In genomic region chr12:130576286-130576933, GRCh38 we compare ENCODE assay signal across 19 cellular contexts.
A peak's percentile ranks its signal among the peaks of the same experiment; 100 is the strongest.
DNase-seq lines count a peak whose midpoint lies in the region; TF ChIP-seq lines count a peak whose summit lies in the region.
"Had no signal": no experiment of that assay in that cellular context is flagged by ENCODE, and none has a peak within 500 bp of the region (broad histone marks: within the 10 kb centered on the region; RNA-seq: fewer than 3 reads in every experiment).

No MANE protein-coding gene starts in this region.

- peak; percentile 56 for DNase-seq in COR-L47 (lab: John Stamatoyannopoulos, UW)
- DNase-seq in NCI-H146 treated with DMSO at 0.1 percent for 48 hours (lab: John Stamatoyannopoulos, UW; ENCODE audit: unreplicated experiment): peak; percentile 75
- DNase-seq in NCI-H748 treated with DMSO at 0.1 percent for 48 hours (lab: John Stamatoyannopoulos, UW): peak; percentile 40
- peak; percentile 39 for DNase-seq in endodermal cell
- no peak for DNase-seq in activated CD4-positive, alpha-beta T cell treated with anti-CD3 and anti-CD28 coated beads, Interleukin-2, amount 10 ng/mL, durations not matched to agents 7 days and 5 days
- DNase-seq in activated effector memory CD4-positive, alpha-beta T cell treated with anti-CD3 and anti-CD28 coated beads, Interleukin-2, amount 50 U/mL, for 16 hours: no peak
- DNase-seq in osteoblast (ENCODE audit: insufficient read length, low spot score, missing footprints): no peak
- no peak for DNase-seq in T-helper 9 cell
- DNase-seq: activated CD4-positive, CD25-positive, alpha-beta regulatory T cell; activated CD8-positive, alpha-beta memory T cell treated with anti-CD3 and anti-CD28 coated beads for 24 hours; colonic mucosa; lower lobe of right lung; OCI-M1; SJCRH30; trophoblast cell had no signal

- H3K4me1 ChIP-seq in endodermal cell (ENCODE audit: control insufficient read depth, insufficient read depth, low read length) (peaks cover 5% of the 10 kb centered on the region), osteoblast (ENCODE audit: insufficient read depth, low read length) (no peaks in the 10 kb centered on the region)
- H3K4me1 ChIP-seq: colonic mucosa, lower lobe of right lung, SJCRH30 had no signal

- no peak overlapping the region for H3K27ac Mint-ChIP-seq in endodermal cell
- H3K27ac Mint-ChIP-seq in activated CD4-positive, alpha-beta T cell treated with anti-CD3 and anti-CD28 coated beads, Interleukin-2, amount 10 ng/mL, durations not matched to agents 7 days and 5 days: no peak overlapping the region
- H3K27ac Mint-ChIP-seq: activated naive CD8-positive, alpha-beta T cell; stimulated activated naive CD8-positive, alpha-beta T cell treated with anti-CD3 and anti-CD28 coated beads, Interleukin-15, Interleukin-2, amounts not matched to agents 100 ng/mL and 50 ng/mL, for 24 hours; T-helper 2 cell treated with Interferon-gamma antibody and Interleukin-4, amounts not matched to agents 5 μg/mL and 100 μg/mL, for 36 hours had no signal

- H4K20me1 ChIP-seq in osteoblast (ENCODE audit: insufficient read depth, low read length): no peaks in the 10 kb centered on the region

- H3K4me3 ChIP-seq in endodermal cell (ENCODE audit: low read length) (no peak overlapping the region), osteoblast (ENCODE audit: insufficient read depth, low read length) (no peak overlapping the region)
- H3K4me3 ChIP-seq: colonic mucosa, lower lobe of right lung, SJCRH30 had no signal

- H2AFZ ChIP-seq in osteoblast (ENCODE audit: low read length): no peak overlapping the region

- H3K4me1 Mint-ChIP-seq in endodermal cell: peaks cover 14% of the 10 kb centered on the region
- H3K4me1 Mint-ChIP-seq in activated CD4-positive, alpha-beta T cell treated with anti-CD3 and anti-CD28 coated beads, Interleukin-2, amount 10 ng/mL, durations not matched to agents 7 days and 5 days: no peaks in the 10 kb centered on the region

- POLR2A ChIA-PET in activated CD4-positive, alpha-beta T cell treated with anti-CD3 and anti-CD28 coated beads, Interleukin-2, amount 10 ng/mL, durations not matched to agents 7 days and 5 days (lab: Charles Lee): no interaction called here

- H3K36me3 ChIP-seq in endodermal cell (ENCODE audit: control insufficient read depth, insufficient read depth, low read length) (no peaks in the 10 kb centered on the region), osteoblast (ENCODE audit: insufficient read depth, low read length) (no peaks in the 10 kb centered on the region)
- H3K36me3 ChIP-seq: colonic mucosa, lower lobe of right lung, SJCRH30 had no signal

- no peaks in the 10 kb centered on the region for H3K79me2 ChIP-seq in osteoblast (ENCODE audit: insufficient read depth, low read length)

- no peaks in the 10 kb centered on the region for H3K27me3 ChIP-seq in endodermal cell (ENCODE audit: control insufficient read depth, insufficient read depth, low read length, poor library complexity, severe bottlenecking)
- no peaks in the 10 kb centered on the region for H3K27me3 ChIP-seq in osteoblast (ENCODE audit: insufficient read depth, low read length)
- H3K27me3 ChIP-seq: colonic mucosa, SJCRH30 had no signal

- H3K9me3 ChIP-seq in endodermal cell (ENCODE audit: control insufficient read depth, low read length) (no peaks in the 10 kb centered on the region), osteoblast (ENCODE audit: low read depth, low read length) (no peaks in the 10 kb centered on the region)
- H3K9me3 ChIP-seq: colonic mucosa, lower lobe of right lung, SJCRH30 had no signal

- no peak overlapping the region for H3K4me3 Mint-ChIP-seq in endodermal cell
- H3K4me3 Mint-ChIP-seq in activated CD4-positive, alpha-beta T cell treated with anti-CD3 and anti-CD28 coated beads, Interleukin-2, amount 10 ng/mL, durations not matched to agents 7 days and 5 days: no peak overlapping the region
- H3K4me3 Mint-ChIP-seq: activated naive CD8-positive, alpha-beta T cell; stimulated activated naive CD8-positive, alpha-beta T cell treated with anti-CD3 and anti-CD28 coated beads, Interleukin-15, Interleukin-2, amounts not matched to agents 100 ng/mL and 50 ng/mL, for 24 hours; T-helper 2 cell treated with Interferon-gamma antibody and Interleukin-4, amounts not matched to agents 5 μg/mL and 100 μg/mL, for 36 hours had no signal

- H3K9ac ChIP-seq in endodermal cell (ENCODE audit: extremely low read depth, low read length, poor library complexity, severe bottlenecking): no peak overlapping the region
- H3K9ac ChIP-seq: KMS-11 had no signal

- CTCF ChIA-PET in activated CD4-positive, alpha-beta T cell treated with anti-CD3 and anti-CD28 coated beads, Interleukin-2, amount 10 ng/mL, durations not matched to agents 7 days and 5 days (lab: Charles Lee): interaction anchor here (1.0 kb wide), 1 partner anchor 30 kb away, joined by 4 read pairs; no protein-coding TSS in a partner anchor

- no peaks in the 10 kb centered on the region for H3K36me3 Mint-ChIP-seq in endodermal cell (ENCODE audit: low read depth)
- H3K36me3 Mint-ChIP-seq in activated CD4-positive, alpha-beta T cell treated with anti-CD3 and anti-CD28 coated beads, Interleukin-2, amount 10 ng/mL, durations not matched to agents 7 days and 5 days (ENCODE audit: low read depth): no peaks in the 10 kb centered on the region
- H3K36me3 Mint-ChIP-seq: activated naive CD8-positive, alpha-beta T cell had no signal

- no peak overlapping the region for H3K27ac ChIP-seq in endodermal cell (ENCODE audit: low read depth, low read length)
- H3K27ac ChIP-seq in osteoblast (ENCODE audit: low read depth, low read length): no peak overlapping the region
- H3K27ac ChIP-seq: colonic mucosa, KMS-11, lower lobe of right lung, SJCRH30 had no signal

- no peak for TF ChIP-seq CTCF in endodermal cell (conservative IDR thresholded peaks at IDR 0.05)
- no peak for TF ChIP-seq CTCF in osteoblast (IDR thresholded peaks at IDR 0.05; ENCODE audit: extremely low read depth, low read depth, low read length)

- WGBS in endodermal cell (ENCODE audit: insufficient coverage in 1 of 2, insufficient read length in 1 of 2), 2 experiments: 93 to 95% methylated on average over 18 to 25 of the region's 25 CpGs

- H3K4me2 ChIP-seq in osteoblast (ENCODE audit: insufficient read depth, low read length): no peak overlapping the region
- H3K4me2 ChIP-seq: KMS-11 had no signal

- H3K9me3 Mint-ChIP-seq in endodermal cell: no peaks in the 10 kb centered on the region
- no peaks in the 10 kb centered on the region for H3K9me3 Mint-ChIP-seq in activated CD4-positive, alpha-beta T cell treated with anti-CD3 and anti-CD28 coated beads, Interleukin-2, amount 10 ng/mL, durations not matched to agents 7 days and 5 days
- H3K9me3 Mint-ChIP-seq: T-helper 2 cell treated with Interferon-gamma antibody and Interleukin-4, amounts not matched to agents 5 μg/mL and 100 μg/mL, for 36 hours had no signal

- no peaks in the 10 kb centered on the region for H3K27me3 Mint-ChIP-seq in endodermal cell (ENCODE audit: insufficient read depth)
- no peaks in the 10 kb centered on the region for H3K27me3 Mint-ChIP-seq in activated CD4-positive, alpha-beta T cell treated with anti-CD3 and anti-CD28 coated beads, Interleukin-2, amount 10 ng/mL, durations not matched to agents 7 days and 5 days
- H3K27me3 Mint-ChIP-seq: stimulated activated naive CD8-positive, alpha-beta T cell treated with anti-CD3 and anti-CD28 coated beads, Interleukin-15, Interleukin-2, amounts not matched to agents 100 ng/mL and 50 ng/mL, for 24 hours had no signal

Comparison
In these comparisons a context has a peak if more than half of its experiments do, and no peak if none do; other contexts are left out.
1. DNase-seq: peak in COR-L47 (single experiment), NCI-H146 treated with DMSO at 0.1 percent for 48 hours (single experiment), NCI-H748 treated with DMSO at 0.1 percent for 48 hours (single experiment) and endodermal cell (single experiment); none in activated CD4-positive, alpha-beta T cell treated with anti-CD3 and anti-CD28 coated beads, Interleukin-2, amount 10 ng/mL, durations not matched to agents 7 days and 5 days (single experiment), activated effector memory CD4-positive, alpha-beta T cell treated with anti-CD3 and anti-CD28 coated beads, Interleukin-2, amount 50 U/mL, for 16 hours (single experiment), osteoblast (single experiment) and T-helper 9 cell (single experiment).